Comparison of ENCODE assay signal across 8 cellular contexts in genomic region chr20:63056236-63057132, GRCh38. TPM values are rescaled to one million over a fixed set of nuclear protein-coding genes. Genes with fewer than 3 reads are reported as not detected.
DNase-seq lines count a peak whose midpoint lies in the region; ATAC-seq and TF ChIP-seq lines count a peak whose summit lies in the region.

No MANE protein-coding gene starts in this region.

- H3K4me3 ChIP-seq in AG04449 (ENCODE audit: low read depth, low read length) (no peak overlapping the region), right cardiac atrium (ENCODE audit: low read length) (no peak overlapping the region), skeletal muscle satellite cell (ENCODE audit: low read length) (no peak overlapping the region)

- no peak overlapping the region for H3K27ac ChIP-seq in right cardiac atrium (ENCODE audit: low read length)

- H3K27me3 ChIP-seq in right cardiac atrium (ENCODE audit: control insufficient read depth, insufficient read depth) = no peaks in the 10 kb centered on the region
- peaks cover 50% of the 10 kb centered on the region for H3K27me3 ChIP-seq in skeletal muscle satellite cell (ENCODE audit: control insufficient read depth, insufficient read depth, low read length)

- CTCF ChIA-PET in AG04449 (lab: Yijun Ruan, JAX) = interaction anchor here (0.6 to 2.8 kb wide), 19 partner anchors 8 to 333 kb away, joined by 3 to 13 read pairs (median 4); no protein-coding TSS in a partner anchor

- TF ChIP-seq CTCF in AG04449 (IDR thresholded peaks at IDR 0.05; ENCODE audit: insufficient read depth, low read length, missing control alignments) (peak; percentile 79), GM13977 (IDR thresholded peaks at IDR 0.05; ENCODE audit: extremely low read depth, insufficient read depth, missing control alignments) (peak; percentile 76)

- H3K27ac Mint-ChIP-seq in activated naive CD8-positive, alpha-beta T cell treated with anti-CD3 and anti-CD28 coated beads, Interleukin-2, amount 50 U/mL, for 24 hours = no peak overlapping the region

- no peaks in the 10 kb centered on the region for H3K9me3 Mint-ChIP-seq in activated naive CD8-positive, alpha-beta T cell treated with anti-CD3 and anti-CD28 coated beads, Interleukin-2, amount 50 U/mL, for 24 hours

- H3K9me3 ChIP-seq in right cardiac atrium (ENCODE audit: control insufficient read depth, low read length) (no peaks in the 10 kb centered on the region), skeletal muscle satellite cell (replicated peaks; ENCODE audit: low read length) (no peaks in the 10 kb centered on the region)

- H3K4me1 ChIP-seq in right cardiac atrium (ENCODE audit: control insufficient read depth, insufficient read depth, low read length) = no peaks in the 10 kb centered on the region
- no peaks in the 10 kb centered on the region for H3K4me1 ChIP-seq in skeletal muscle satellite cell (ENCODE audit: control insufficient read depth, insufficient read depth, low read length)

- no peaks in the 10 kb centered on the region for H3K36me3 ChIP-seq in skeletal muscle satellite cell (ENCODE audit: insufficient read depth, low read length)

- no peak overlapping the region for H3K9ac ChIP-seq in skeletal muscle satellite cell (ENCODE audit: low read depth, low read length)

- H3K27me3 Mint-ChIP-seq in activated naive CD8-positive, alpha-beta T cell treated with anti-CD3 and anti-CD28 coated beads, Interleukin-2, amount 50 U/mL, for 24 hours = peaks cover 14% of the 10 kb centered on the region

- in situ Hi-C loops in GM13977 (cut with MboI; ENCODE audit: low pct_unique_long_range_greater_than_20kb, low sequenced_read_pairs, unreplicated experiment) = no loop called here

- no peaks in the 10 kb centered on the region for H3K4me1 Mint-ChIP-seq in activated naive CD8-positive, alpha-beta T cell treated with anti-CD3 and anti-CD28 coated beads, Interleukin-2, amount 50 U/mL, for 24 hours

- H3K36me3 Mint-ChIP-seq in activated naive CD8-positive, alpha-beta T cell treated with anti-CD3 and anti-CD28 coated beads, Interleukin-2, amount 50 U/mL, for 24 hours (ENCODE audit: low read depth) = no peaks in the 10 kb centered on the region

- DNase-seq in AG04449 (ENCODE audit: low read depth, low spot score) (no peak), GM13977 (ENCODE audit: low spot score) (peak; percentile 80), RKO (ENCODE audit: low spot score) (peak; percentile 24), right cardiac atrium (peak; percentile 31 to 63 (median 62))
- peak; percentile 57 for DNase-seq in activated naive CD8-positive, alpha-beta T cell treated with anti-CD3 and anti-CD28 coated beads, Interleukin-2, amount 50 U/mL, for 24 hours

- peak; percentile 57 for ATAC-seq in activated naive CD8-positive, alpha-beta T cell treated with anti-CD3 and anti-CD28 coated beads, Interleukin-2, amount 50 U/mL, for 24 hours
- ATAC-seq in right cardiac atrium = peak; percentile 42 to 48
- no peak for ATAC-seq in GM18907 (IDR thresholded peaks at IDR 0.05; ENCODE audit: unreplicated experiment)
- ATAC-seq in GM19452 (IDR thresholded peaks at IDR 0.05; ENCODE audit: unreplicated experiment) = no peak

- H3K4me2 ChIP-seq in skeletal muscle satellite cell (ENCODE audit: low read length) = peak overlapping the region; percentile 66

- POLR2A ChIA-PET in AG04449 (lab: Yijun Ruan, JAX) = no interaction called here

- intact Hi-C loops in right cardiac atrium (cut with DNase I) = loop anchor here (5.0 to 10.0 kb wide), 3 partner anchors 118 to 128 kb away; no protein-coding TSS in a partner anchor

- WGBS in right cardiac atrium = 11% methylated on average over 39 of the region's 39 CpGs

- no peak overlapping the region for H3K4me3 Mint-ChIP-seq in activated naive CD8-positive, alpha-beta T cell treated with anti-CD3 and anti-CD28 coated beads, Interleukin-2, amount 50 U/mL, for 24 hours

RNA-seq across cellular contexts. Expression of gene BHLHE23, which starts 49.7 kb away (rescaled TPM):
- total RNA-seq in right cardiac atrium = not detected
- not detected for polyA plus RNA-seq in right cardiac atrium
- total RNA-seq in skeletal muscle satellite cell (2012; rRNA removed) = not detected in 2 replicates

Comparison
In these comparisons a context has a peak if more than half of its experiments do, and no peak if none do; other contexts are left out.
1. ATAC-seq: peak in activated naive CD8-positive, alpha-beta T cell treated with anti-CD3 and anti-CD28 coated beads, Interleukin-2, amount 50 U/mL, for 24 hours (single experiment) and right cardiac atrium (2 of 2); none in GM18907 (single experiment) and GM19452 (single experiment).